ENCODE assay signal across 8 cellular contexts in genomic region chr16:77951788-77952187, GRCh38.
A peak's percentile ranks its signal among the peaks of the same experiment; 100 is the strongest.
DNase-seq lines count a peak whose midpoint lies in the region; ATAC-seq, FAIRE-seq and TF ChIP-seq lines count a peak whose summit lies in the region.
"Had no signal": no experiment of that assay in that cellular context is flagged by ENCODE, and none has a peak within 500 bp of the region (broad histone marks: within the 10 kb centered on the region; RNA-seq: fewer than 3 reads in every experiment).

No MANE protein-coding gene starts in this region.

- no peak overlapping the region for H3K27ac Mint-ChIP-seq in nephron progenitor cell

- H3K27me3 ChIP-seq in WERI-Rb-1 (ENCODE audit: insufficient read depth, low read depth, severe bottlenecking) = no peaks in the 10 kb centered on the region
- H3K27me3 ChIP-seq: SJSA1 had no signal

- peaks cover 31% of the 10 kb centered on the region for H3K4me1 Mint-ChIP-seq in nephron progenitor cell

- FAIRE-seq in frontal cortex (lab: Jason Lieb, UNC) = no peak

- no peaks in the 10 kb centered on the region for H3K9me3 Mint-ChIP-seq in nephron progenitor cell

- no peak for TF ChIP-seq POLR2A in NB4 (IDR thresholded peaks at IDR 0.05; ENCODE audit: extremely low read depth, insufficient read length)

- ATAC-seq in GM18907 (IDR thresholded peaks at IDR 0.05; ENCODE audit: unreplicated experiment) (peak; percentile 51), HG02759 (IDR thresholded peaks at IDR 0.05; ENCODE audit: unreplicated experiment) (no peak)

- H3K27me3 Mint-ChIP-seq in nephron progenitor cell (ENCODE audit: low read depth, poor library complexity) = peaks cover 10% of the 10 kb centered on the region

- H3K4me3 Mint-ChIP-seq in nephron progenitor cell = no peak overlapping the region

- H3K27ac ChIP-seq in WERI-Rb-1 = no peak overlapping the region
- H3K27ac ChIP-seq: SJSA1 had no signal

- no peaks in the 10 kb centered on the region for H3K9me3 ChIP-seq in WERI-Rb-1 (ENCODE audit: severe bottlenecking)
- H3K9me3 ChIP-seq: SJSA1 had no signal

- no peaks in the 10 kb centered on the region for H3K36me3 ChIP-seq in WERI-Rb-1
- H3K36me3 ChIP-seq: SJSA1 had no signal

- peak; percentile 49 for TF ChIP-seq CTCF in NB4 (IDR thresholded peaks at IDR 0.05; ENCODE audit: low read depth, low read length)
- TF ChIP-seq CTCF in WERI-Rb-1 (IDR thresholded peaks at IDR 0.05; ENCODE audit: low read depth, low read length) = peak; percentile 55
- TF ChIP-seq CTCF in nephron progenitor cell (IDR thresholded peaks at IDR 0.05) = peak; percentile 32

- no peaks in the 10 kb centered on the region for H3K36me3 Mint-ChIP-seq in nephron progenitor cell (ENCODE audit: low read depth)

- DNase-seq in NB4 (ENCODE audit: low read depth) (peak; percentile 51), WERI-Rb-1 (peak; percentile 47), nephron progenitor cell (no peak), NCI-H446 treated with DMSO at 0.1 percent for 48 hours (lab: John Stamatoyannopoulos, UW) (no peak), frontal cortex (ENCODE audit: low spot score in 2 of 2) (no peak)

- H3K4me3 ChIP-seq in NB4 (ENCODE audit: low read depth, low read length) = no peak overlapping the region
- no peak overlapping the region for H3K4me3 ChIP-seq in WERI-Rb-1 (ENCODE audit: low read depth, low read length)
- H3K4me3 ChIP-seq: SJSA1 had no signal

Comparison
In these comparisons a context has a peak if more than half of its experiments do, and no peak if none do; other contexts are left out.
1. DNase-seq: peak in NB4 (single experiment) and WERI-Rb-1 (single experiment); none in nephron progenitor cell (single experiment), NCI-H446 treated with DMSO at 0.1 percent for 48 hours (single experiment) and frontal cortex (0 of 2).
2. Peak in every context shown above with its lines, with median percentiles within 50 percentile points of each other: CTCF ChIP-seq.